ENCODE assay signal across 27 cellular contexts in the genomic region with DNA sequence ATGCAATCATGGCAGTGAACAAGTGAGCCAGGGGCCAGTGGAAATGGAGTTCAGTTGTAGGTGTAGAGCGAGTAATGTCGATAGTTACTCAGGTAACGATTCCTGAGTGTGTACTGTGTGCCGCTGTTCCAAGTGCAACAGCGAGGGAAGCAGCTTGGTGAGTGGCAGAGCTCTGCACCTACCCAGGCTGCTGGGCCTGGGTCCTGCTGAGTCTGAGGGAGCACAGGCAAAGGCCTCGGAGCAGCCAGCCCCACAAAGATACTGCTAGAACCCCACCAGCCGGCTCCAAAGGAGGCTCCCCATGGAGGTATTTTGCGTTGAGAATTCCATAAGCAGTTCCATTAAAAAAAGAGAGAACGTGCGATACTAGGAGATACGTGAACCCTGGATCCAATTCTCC.
"Had no signal": no experiment of that assay in that cellular context is flagged by ENCODE, and none has a peak within 500 bp of the region (broad histone marks: within the 10 kb centered on the region; RNA-seq: fewer than 3 reads in every experiment).

No MANE protein-coding gene starts in this region.

- H3K36me3 ChIP-seq: ovary had no signal

- H3K27me3 ChIP-seq: left lung, ovary, sigmoid colon, spleen, stomach, testis, tibial artery, upper lobe of right lung had no signal

- H3K27ac ChIP-seq: left lung, lower lobe of right lung, ovary, sigmoid colon, spleen, stomach, testis, tibial artery, upper lobe of right lung had no signal

- H3K9me3 ChIP-seq: left lung, lower lobe of right lung, ovary, sigmoid colon, spleen, stomach, testis, tibial artery, upper lobe of right lung had no signal

- ATAC-seq: left colon; left lung; lower lobe of right lung; natural killer cell; right cardiac atrium; stimulated activated effector memory CD8-positive, alpha-beta T cell treated with anti-CD3 and anti-CD28 coated beads, Interleukin-12 subunit alpha, Interleukin-12 subunit beta, amount 100 ng/mL, for 72 hours; stimulated activated naive CD8-positive, alpha-beta T cell treated with anti-CD3 and anti-CD28 coated beads, Interleukin-15, Interleukin-2, amounts not matched to agents 100 U/mL and 50 U/mL, for 24 hours; upper lobe of right lung had no signal

- H3K4me1 ChIP-seq: left lung, lower lobe of right lung, sigmoid colon, stomach, testis, tibial artery, upper lobe of right lung had no signal

- FAIRE-seq: islet of Langerhans, kidney, small intestine, urothelium cell line had no signal

- H3K4me3 ChIP-seq: left lung, lower lobe of right lung, ovary, sigmoid colon, spleen, stomach, testis, tibial artery, upper lobe of right lung had no signal

- DNase-seq: hypothalamus; immature natural killer cell; left colon; left lung; lower lobe of right lung; mammary epithelial cell; mesenchymal stem cell; naive B cell; natural killer cell; nephron progenitor cell; ovary; retina; right cardiac atrium; small intestine; spleen; stimulated activated CD4-positive, alpha-beta T cell treated with anti-CD3 and anti-CD28 coated beads, Interleukin-4, amount 100 ng/mL, for 24 hours; stimulated activated naive CD8-positive, alpha-beta T cell treated with anti-CD3 and anti-CD28 coated beads, Interleukin-15, Interleukin-2, amounts not matched to agents 100 U/mL and 50 U/mL, for 24 hours; stomach; testis; tibial artery; trophoblast cell; upper lobe of right lung had no signal
